Comparison of ENCODE assay signal across 13 cellular contexts in the genomic region with DNA sequence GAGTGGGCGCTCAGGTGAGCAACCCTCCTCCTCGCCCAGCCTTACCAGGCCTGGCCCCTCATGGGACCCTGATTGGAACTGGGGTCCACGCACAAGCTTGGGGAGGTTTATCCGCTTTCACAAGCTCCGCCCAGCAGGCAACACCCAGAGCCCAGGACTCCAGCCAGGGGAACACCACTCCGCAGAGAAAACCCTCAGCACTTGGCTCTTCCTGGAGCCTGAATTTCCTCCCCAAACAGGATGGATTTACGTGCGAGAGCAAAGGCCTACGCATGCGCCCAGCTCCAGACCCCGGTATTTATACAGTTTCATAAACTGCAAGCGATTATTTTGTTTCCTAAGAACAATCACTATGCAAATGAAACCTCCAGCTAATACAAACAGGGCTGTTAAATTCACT. TPM values are rescaled to one million over a fixed set of nuclear protein-coding genes. Genes with fewer than 3 reads are reported as not detected.
DNase-seq lines count a peak whose midpoint lies in the region; ATAC-seq and TF ChIP-seq lines count a peak whose summit lies in the region.
"Had no signal": no experiment of that assay in that cellular context is flagged by ENCODE, and none has a peak within 500 bp of the region (broad histone marks: within the 10 kb centered on the region; RNA-seq: fewer than 3 reads in every experiment).

No MANE protein-coding gene starts in this region.

- H3K4me2 ChIP-seq in BLaER1: peak overlapping the region; percentile 99
- H3K4me2 ChIP-seq: A549 had no signal

- TF ChIP-seq CTCF in dorsolateral prefrontal cortex (IDR thresholded peaks at IDR 0.05 in 54 of 56, conservative IDR thresholded peaks at IDR 0.05 in 2 of 56; ENCODE audit: low read depth in 1 of 56, partially characterized antibody in 56 of 56) (no peak), prostate gland (IDR thresholded peaks at IDR 0.05) (no peak)

- H3K36me3 ChIP-seq in BLaER1 (no peaks in the 10 kb centered on the region), prostate gland (no peaks in the 10 kb centered on the region)
- H3K36me3 ChIP-seq: brain microvascular endothelial cell had no signal

- intact Hi-C loops in dorsolateral prefrontal cortex (cut with DNase I): no loop called here
- intact Hi-C loops in left colon (cut with DNase I, micrococcal nuclease): no loop called here
- intact Hi-C loops in prostate gland (cut with DNase I): loop anchor here (5.0 to 10.0 kb wide), 2 partner anchors 46 to 98 kb away; no protein-coding TSS in a partner anchor

- DNase-seq in dorsolateral prefrontal cortex (no peak), left colon (peak; percentile 50 to 62), prostate gland (ENCODE audit: low spot score) (no peak), OCI-M1 (lab: John Stamatoyannopoulos, UW) (no peak)
- DNase-seq: brain microvascular endothelial cell, DMS79, naive B cell, NCI-H1694 treated with DMSO at 0.1 percent for 48 hours had no signal

- H3K27ac ChIP-seq in BLaER1 (peak overlapping the region; percentile 76), dorsolateral prefrontal cortex (peak overlapping the region in 47 of 59 donors; percentile 8 to 90 (median 70)), prostate gland (peak overlapping the region; percentile 62 to 77)
- H3K27ac ChIP-seq: A549, brain microvascular endothelial cell had no signal

- no peaks in the 10 kb centered on the region for H3K9me3 ChIP-seq in BLaER1
- H3K9me3 ChIP-seq in prostate gland: no peaks in the 10 kb centered on the region
- H3K9me3 ChIP-seq: A549 had no signal

- ATAC-seq in left colon (no peak), HG02840 (IDR thresholded peaks at IDR 0.05; ENCODE audit: low FRiP score, unreplicated experiment) (no peak), GM18519 (IDR thresholded peaks at IDR 0.05; ENCODE audit: low FRiP score, unreplicated experiment) (no peak)
- ATAC-seq in activated CD4-positive, CD25-positive, alpha-beta regulatory T cell treated with anti-CD3 and anti-CD28 coated beads, Interleukin-2, amount 50 U/mL, for 24 hours: no peak
- ATAC-seq: A549 had no signal

- H3K27me3 ChIP-seq in BLaER1: no peaks in the 10 kb centered on the region
- H3K27me3 ChIP-seq in dorsolateral prefrontal cortex: peaks cover 0 to 24% (median under 1%) of the 10 kb centered on the region in 45 donors
- H3K27me3 ChIP-seq in prostate gland (replicated peaks; ENCODE audit: insufficient read depth): no peaks in the 10 kb centered on the region
- H3K27me3 ChIP-seq: brain microvascular endothelial cell had no signal

- H3K4me1 ChIP-seq in BLaER1 (peaks cover 91% of the 10 kb centered on the region), prostate gland (replicated peaks) (peaks cover 6% of the 10 kb centered on the region)
- H3K4me1 ChIP-seq: A549 had no signal

- no peak overlapping the region for H3K4me3 ChIP-seq in BLaER1
- H3K4me3 ChIP-seq in dorsolateral prefrontal cortex: peak overlapping the region in 1 of 59 donors; percentile 26
- H3K4me3 ChIP-seq in prostate gland: no peak overlapping the region
- H3K4me3 ChIP-seq: A549 had no signal

- no peak overlapping the region; the same call in 1 of the 2 replicates for H3K9ac ChIP-seq in BLaER1

- H4K20me1 ChIP-seq in BLaER1: no peaks in the 10 kb centered on the region

- 37% methylated on average over 12 of the region's 12 CpGs for WGBS in prostate gland

- no peak for TF ChIP-seq POLR2A in prostate gland (IDR thresholded peaks at IDR 0.05)

RNA-seq across cellular contexts. Expression of gene ZNF423, which starts 22.9 kb away (rescaled TPM):
- total RNA-seq in dorsolateral prefrontal cortex: 10 to 100 TPM; 11.4 to 52.5 (median 19.6) TPM
- 10 to 100 TPM in 1 of 2 donors, 1 to 10 TPM in 1; 8.2 to 10.5 TPM for total RNA-seq in left colon
- total RNA-seq in prostate gland: 10 to 100 TPM in 1 of 2 donors, 1 to 10 TPM in 1; 6.1 to 22.7 TPM

Comparison
In these comparisons a context has a peak if more than half of its experiments do, and no peak if none do; other contexts are left out.
1. DNase-seq: peak in left colon (2 of 2); none in dorsolateral prefrontal cortex (0 of 10), prostate gland (single experiment) and OCI-M1 (single experiment).
2. Peak in every context shown above with its lines, with median percentiles within 50 percentile points of each other: H3K27ac ChIP-seq.